25 cellular contexts compared by ENCODE assay signal in genomic region chr18:32445846-32446245, GRCh38.
"Had no signal": no experiment of that assay in that cellular context is flagged by ENCODE, and none has a peak within 500 bp of the region (broad histone marks: within the 10 kb centered on the region; RNA-seq: fewer than 3 reads in every experiment).

No MANE protein-coding gene starts in this region.

- H3K9ac ChIP-seq: neural progenitor cell, parathyroid adenoma had no signal

- H2AFZ ChIP-seq: neural progenitor cell, parathyroid adenoma had no signal

- DNase-seq: colonic mucosa; effector memory CD4-positive, alpha-beta T cell; foreskin keratinocyte; glutamatergic neuron; heart right ventricle; mesenchymal stem cell; naive thymus-derived CD4-positive, alpha-beta T cell; stimulated activated CD4-positive, alpha-beta T cell treated with anti-CD3 and anti-CD28 coated beads, Interleukin-12 subunit alpha, Interleukin-12 subunit beta, amount 100 ng/mL, for 4 hours; stimulated activated CD4-positive, alpha-beta T cell treated with anti-CD3 and anti-CD28 coated beads, Interleukin-1b, Interleukin-23, amount 100 ng/mL, for 48 hours; stimulated activated CD4-positive, alpha-beta T cell treated with anti-CD3 and anti-CD28 coated beads, Interleukin-4, amount 100 ng/mL, for 1 hour; stimulated activated CD8-positive, alpha-beta memory T cell treated with anti-CD3 and anti-CD28 coated beads, Interleukin-4, amount 100 ng/mL, for 48 hours; stimulated activated naive CD4-positive, alpha-beta T cell; stimulated activated naive CD8-positive, alpha-beta T cell treated with anti-CD3 and anti-CD28 coated beads, Interleukin-15, amount 100 ng/mL, for 72 hours; testis; tibial artery; uterus had no signal

- H3K9me3 ChIP-seq: colonic mucosa, esophagus muscularis mucosa, gastroesophageal sphincter, heart right ventricle, prostate gland, right atrium auricular region, testis, tibial artery, uterus had no signal

- H3K4me1 ChIP-seq: colonic mucosa, foreskin keratinocyte, prostate gland, testis, uterus had no signal

- H3K36me3 ChIP-seq: colonic mucosa, esophagus muscularis mucosa, gastroesophageal sphincter, heart right ventricle, neural progenitor cell, prostate gland, right atrium auricular region, tibial artery, uterus had no signal

- H3K27me3 ChIP-seq: colonic mucosa, esophagus muscularis mucosa, foreskin keratinocyte, gastroesophageal sphincter, heart right ventricle, neural progenitor cell, right atrium auricular region, testis, tibial artery, uterus had no signal

- H3K4me2 ChIP-seq: neural progenitor cell, smooth muscle cell had no signal

- ATAC-seq: foreskin keratinocyte; gastroesophageal sphincter; heart right ventricle; left lobe of liver; naive thymus-derived CD4-positive, alpha-beta T cell; sciatic nerve; stimulated activated naive CD8-positive, alpha-beta T cell treated with anti-CD3 and anti-CD28 coated beads, Interleukin-15, amount 100 ng/mL, for 72 hours had no signal

- H3K27ac ChIP-seq: colonic mucosa, esophagus muscularis mucosa, foreskin keratinocyte, gastroesophageal sphincter, heart right ventricle, neural progenitor cell, parathyroid adenoma, prostate gland, right atrium auricular region, testis, tibial artery, uterus had no signal

- H3K4me3 ChIP-seq: colonic mucosa, esophagus muscularis mucosa, gastroesophageal sphincter, heart right ventricle, neural progenitor cell, prostate gland, right atrium auricular region, smooth muscle cell, testis, tibial artery, uterus had no signal
